ENCODE assay signal across 1 cellular context in genomic region chr15:29815705-29816042, GRCh38.
TF ChIP-seq lines count a peak whose summit lies in the region.

No MANE protein-coding gene starts in this region.

TF ChIP-seq in IMR-90, 13 proteins besides CTCF, POLR2A, EP300 and RAD21:
- no peak for TF ChIP-seq CEBPB (IDR thresholded peaks at IDR 0.05; ENCODE audit: low read depth, low read length)
- TF ChIP-seq NFE2L2 (IDR thresholded peaks at IDR 0.05; ENCODE audit: low read depth, low read length) = no peak
- no peak for TF ChIP-seq MAZ (IDR thresholded peaks at IDR 0.05; ENCODE audit: borderline replicate concordance, low read depth, low read length)
